Comparison of ENCODE assay signal across 1 cellular context in genomic region chr11:116788534-116788933, GRCh38.
TF ChIP-seq lines count a peak whose summit lies in the region.

No MANE protein-coding gene starts in this region.

TF ChIP-seq in HEK293, 187 proteins besides CTCF, POLR2A, EP300 and RAD21 (continued from another document):
- TF ChIP-seq SCRT1 (tag by site-specific recombination; IDR thresholded peaks at IDR 0.05; ENCODE audit: borderline replicate concordance) (no peak), MEIS1 (CRISPR knock-in tag; IDR thresholded peaks at IDR 0.05; ENCODE audit: borderline replicate concordance) (no peak), ZNF792 (tag by site-specific recombination; IDR thresholded peaks at IDR 0.05) (no peak), ZNF148 (tag by site-specific recombination; IDR thresholded peaks at IDR 0.05; ENCODE audit: borderline replicate concordance) (no peak), ZNF837 (tag by site-specific recombination; IDR thresholded peaks at IDR 0.05) (no peak), ZNF266 (tag by site-specific recombination; IDR thresholded peaks at IDR 0.05; ENCODE audit: low read depth) (no peak), ZNF138 (tag by site-specific recombination; IDR thresholded peaks at IDR 0.05; ENCODE audit: borderline replicate concordance) (no peak)
- TF ChIP-seq, protein P1, sequence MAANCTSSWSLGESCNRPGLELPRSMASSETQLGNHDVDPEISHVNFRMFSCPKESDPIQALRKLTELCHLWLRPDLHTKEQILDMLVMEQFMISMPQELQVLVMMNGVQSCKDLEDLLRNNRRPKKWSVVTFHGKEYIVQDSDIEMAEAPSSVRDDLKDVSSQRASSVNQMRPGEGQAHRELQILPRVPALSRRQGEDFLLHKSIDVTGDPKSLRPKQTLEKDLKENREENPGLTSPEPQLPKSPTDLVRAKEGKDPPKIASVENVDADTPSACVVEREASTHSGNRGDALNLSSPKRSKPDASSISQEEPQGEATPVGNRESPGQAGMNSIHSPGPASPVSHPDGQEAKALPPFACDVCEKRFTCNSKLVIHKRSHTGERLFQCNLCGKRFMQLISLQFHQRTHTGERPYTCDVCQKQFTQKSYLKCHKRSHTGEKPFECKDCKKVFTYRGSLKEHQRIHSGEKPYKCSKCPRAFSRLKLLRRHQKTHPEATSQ (tag by site-specific recombination; IDR thresholded peaks at IDR 0.05): no peak
